In genomic region chr12:112308652-112309051, GRCh38 we compare ENCODE assay signal across 19 cellular contexts.
"Had no signal": no experiment of that assay in that cellular context is flagged by ENCODE, and none has a peak within 500 bp of the region (broad histone marks: within the 10 kb centered on the region; RNA-seq: fewer than 3 reads in every experiment).

No MANE protein-coding gene starts in this region.

- H3K9ac ChIP-seq: parathyroid adenoma had no signal

- H3K9me3 ChIP-seq: left ventricle myocardium inferior, neutrophil, sigmoid colon, thoracic aorta had no signal

- H3K79me2 ChIP-seq: parathyroid adenoma had no signal

- H3K27ac ChIP-seq: cardiac muscle cell, neutrophil, parathyroid adenoma, sigmoid colon, thoracic aorta had no signal

- DNase-seq: activated CD4-positive, alpha-beta T cell treated with anti-CD3 and anti-CD28 coated beads, Interleukin-2, amount 50 U/mL, for 1 hour; activated CD4-positive, CD25-positive, alpha-beta regulatory T cell treated with anti-CD3 and anti-CD28 coated beads, Interleukin-2, amount 50 U/mL, for 72 hours; activated CD8-positive, alpha-beta memory T cell treated with anti-CD3 and anti-CD28 coated beads for 24 hours; activated CD8-positive, alpha-beta memory T cell treated with anti-CD3 and anti-CD28 coated beads, Interleukin-2, amount 50 U/mL, for 48 hours; activated effector memory CD4-positive, alpha-beta T cell treated with anti-CD3 and anti-CD28 coated beads, Interleukin-2, amount 50 U/mL, for 16 hours; activated naive CD4-positive, alpha-beta T cell treated with anti-CD3 and anti-CD28 coated beads, Interleukin-2, amount 50 U/mL, for 16 hours; activated T-cell treated with anti-CD3 and anti-CD28 coated beads, Interleukin-2, amount 50 U/mL, for 48 hours; foreskin melanocyte; hypothalamus; left ventricle myocardium inferior; natural killer cell; sigmoid colon; stimulated activated CD4-positive, alpha-beta T cell treated with anti-CD3 and anti-CD28 coated beads, Interleukin-4, amount 100 ng/mL, for 24 hours; stimulated activated naive B cell treated with anti-CD40 and anti-IgM and Interleukin-4, amounts not matched to agents 10 μg/mL and 1 μg/mL and 100 μg/mL, for 72 hours had no signal

- ATAC-seq: natural killer cell; stimulated activated naive B cell treated with anti-CD40 and anti-IgM and Interleukin-4, amounts not matched to agents 10 μg/mL and 1 μg/mL and 100 μg/mL, for 72 hours had no signal

- H3K4me3 ChIP-seq: cardiac muscle cell, dorsolateral prefrontal cortex, left ventricle myocardium inferior, sigmoid colon, thoracic aorta had no signal

- H3K27me3 ChIP-seq: cardiac muscle cell, dorsolateral prefrontal cortex, neutrophil, sigmoid colon had no signal

- H3K4me1 ChIP-seq: parathyroid adenoma, sigmoid colon had no signal
